19 cellular contexts compared by ENCODE assay signal in genomic region chr12:114499338-114499737, GRCh38.
"Had no signal": no experiment of that assay in that cellular context is flagged by ENCODE, and none has a peak within 500 bp of the region (broad histone marks: within the 10 kb centered on the region; RNA-seq: fewer than 3 reads in every experiment).

No MANE protein-coding gene starts in this region.

- H3K4me1 ChIP-seq: tibial nerve had no signal

- ATAC-seq: effector memory CD8-positive, alpha-beta T cell; esophagus mucosa; left lobe of liver; naive thymus-derived CD8-positive, alpha-beta T cell; stimulated activated effector memory CD8-positive, alpha-beta T cell treated with anti-CD3 and anti-CD28 coated beads, Interleukin-12 subunit alpha, Interleukin-12 subunit beta, amount 100 ng/mL, for 72 hours; stimulated activated naive CD8-positive, alpha-beta T cell treated with anti-CD3 and anti-CD28 coated beads, Interleukin-15, amount 100 ng/mL, for 72 hours had no signal

- DNase-seq: activated CD4-positive, alpha-beta T cell treated with anti-CD3 and anti-CD28 coated beads for 1 hour; activated CD4-positive, alpha-beta T cell treated with anti-CD3 and anti-CD28 coated beads, Interleukin-2, amount 50 U/mL, for 1 hour; activated gamma-delta T cell treated with Interleukin-2 at 50 U/mL for 16 hours; activated T-cell treated with anti-CD3 and anti-CD28 coated beads, Interleukin-2, amount 50 U/mL, for 1 hour; aorta; central memory CD4-positive, alpha-beta T cell; dorsolateral prefrontal cortex; effector memory CD8-positive, alpha-beta T cell; naive thymus-derived CD8-positive, alpha-beta T cell; stimulated activated CD4-positive, alpha-beta T cell treated with anti-CD3 and anti-CD28 coated beads, Interleukin-1b, Interleukin-23, amount 100 ng/mL, for 48 hours; stimulated activated naive CD8-positive, alpha-beta T cell treated with anti-CD3 and anti-CD28 coated beads, Interleukin-15, amount 100 ng/mL, for 72 hours; T-helper 1 cell; WERI-Rb-1 had no signal

- H3K27ac ChIP-seq: dorsolateral prefrontal cortex, neural progenitor cell, skin epidermis, tibial nerve, WERI-Rb-1 had no signal
